8 cellular contexts compared by ENCODE assay signal in genomic region chr9:113222482-113222841, GRCh38. TPM values are rescaled to one million over a fixed set of nuclear protein-coding genes. Genes with fewer than 3 reads are reported as not detected.
DNase-seq lines count a peak whose midpoint lies in the region; ATAC-seq, FAIRE-seq and TF ChIP-seq lines count a peak whose summit lies in the region.

No MANE protein-coding gene starts in this region.

- H3K9me1 ChIP-seq in K562 (ENCODE audit: control insufficient read depth, insufficient read depth, low read length), result no peaks in the 10 kb centered on the region

- peaks cover 6 to 24% of the 10 kb centered on the region in 2 experiments; a peak in 3 of 5 replicates for H3K4me1 ChIP-seq in K562 (replicated peaks in 1 of 2; ENCODE audit: control insufficient read depth in 2 of 2, insufficient read depth in 2 of 2, low read length in 2 of 2)

- CTCF ChIA-PET in K562 (lab: Yijun Ruan, JAX; ENCODE audit: low intra/inter-chr PET ratio), result no interaction called here

- 0 out of 2 replicates have a peak, but pooled peaks cover 2% of the 10 kb centered on the region for H4K20me1 ChIP-seq in K562 (replicated peaks; ENCODE audit: control insufficient read depth, insufficient read depth, low read length)

- no peak for TF ChIP-seq POLR2A in K562 (conservative IDR thresholded peaks at IDR 0.05)

- H3K27ac Mint-ChIP-seq in CD14-positive monocyte, result peak overlapping the region; percentile 11 to 97 (median 92)
- peak overlapping the region; percentile 99 for H3K27ac Mint-ChIP-seq in mesothelial cell of epicardium

- H3K27me3 Mint-ChIP-seq in CD14-positive monocyte (ENCODE audit: low read depth in 3 of 3), result no peaks in the 10 kb centered on the region
- no peaks in the 10 kb centered on the region for H3K27me3 Mint-ChIP-seq in mesothelial cell of epicardium (ENCODE audit: low read depth)

- no peak for TF ChIP-seq CTCF in CD14-positive monocyte (IDR thresholded peaks at IDR 0.05)
- TF ChIP-seq CTCF in K562 (IDR thresholded peaks at IDR 0.05 in 2 of 3, conservative IDR thresholded peaks at IDR 0.05 in 1 of 3; ENCODE audit: insufficient read depth in 2 of 3, low read depth in 1 of 3, low read length in 3 of 3), result no peak
- no peak for TF ChIP-seq CTCF in mesothelial cell of epicardium (IDR thresholded peaks at IDR 0.05; ENCODE audit: unreplicated experiment)

- TF ChIP-seq EP300 in K562 (IDR thresholded peaks at IDR 0.05; ENCODE audit: low read length), result peak; percentile 37; the same call in 1 of the 2 replicates

- H3K9me3 Mint-ChIP-seq in CD14-positive monocyte (peaks cover 0 to 3% (median 0%) of the 10 kb centered on the region in 7 donors), mesothelial cell of epicardium (no peaks in the 10 kb centered on the region)

- peak; percentile 73 for FAIRE-seq in K562 (lab: Jason Lieb, UNC)

- H3K27ac ChIP-seq in K562 (ENCODE audit: extremely low read depth, low read depth, low read length), result peak overlapping the region; percentile 69; the same call in 1 of the 3 replicates

- intact Hi-C loops in CD14-positive monocyte (cut with micrococcal nuclease) (no loop called here), K562 (cut with micrococcal nuclease) (no loop called here)

- peak overlapping the region; percentile 95 for H3K4me2 ChIP-seq in K562 (ENCODE audit: insufficient read depth, low read length)

- H3K9ac ChIP-seq in K562 (ENCODE audit: insufficient read depth in 1 of 2, low read depth in 2 of 2, low read length in 2 of 2), result peak overlapping the region; percentile 79 to 91; a peak in 3 of 4 replicates

- no peaks in the 10 kb centered on the region for H3K9me3 ChIP-seq in K562 (replicated peaks; ENCODE audit: control insufficient read depth, insufficient read depth, low read depth, low read length)

- ATAC-seq in K562, result peak; percentile 29
- no peak for ATAC-seq in GM21526 (IDR thresholded peaks at IDR 0.05; ENCODE audit: low FRiP score, unreplicated experiment)
- ATAC-seq in GM19455 (IDR thresholded peaks at IDR 0.05; ENCODE audit: unreplicated experiment), result no peak

- TF ChIP-seq RAD21 in K562 (CRISPR knock-in tag; conservative IDR thresholded peaks at IDR 0.05 in 1 of 2, IDR thresholded peaks at IDR 0.05 in 1 of 2), result no peak

- H3K36me3 Mint-ChIP-seq in CD14-positive monocyte (peaks cover 13 to 18% of the 10 kb centered on the region in 2 donors), mesothelial cell of epicardium (peaks cover 6% of the 10 kb centered on the region)

- H3K4me3 ChIP-seq in K562, result peak overlapping the region; percentile 76

- BruUV-seq in K562 (replicated peaks; lab: Mats Ljungman, UMichigan), result no TSS peak

- H2AFZ ChIP-seq in K562 (ENCODE audit: low read depth, low read length), result no peak overlapping the region

- POLR2A ChIA-PET in K562 (lab: Yijun Ruan, JAX), result interaction anchor here (0.6 to 2.9 kb wide), 9 partner anchors 10 to 844 kb away, joined by 3 to 23 read pairs (median 5); partner anchors contain the start of genes CDC26 and PRPF4

- DNase-seq in CD14-positive monocyte (ENCODE audit: low spot score), result no peak
- peak; percentile 21 for DNase-seq in KBM-7
- DNase-seq in K562 (ENCODE audit: extremely low read depth in 1 of 4, low spot score in 3 of 4), result peak in 2 of 4 experiments; percentile 77 to 78
- DNase-seq in mesothelial cell of epicardium (ENCODE audit: low spot score in 2 of 2, unreplicated experiment in 2 of 2), result no peak
- DNase-seq in NCI-H1417 treated with DMSO at 0.1 percent for 48 hours (lab: John Stamatoyannopoulos, UW), result no peak
- no peak for DNase-seq in NCI-H1436 treated with DMSO at 0.1 percent for 48 hours (lab: John Stamatoyannopoulos, UW)

- H3K4me1 Mint-ChIP-seq in CD14-positive monocyte (peaks cover 67% of the 10 kb centered on the region), mesothelial cell of epicardium (peaks cover 38% of the 10 kb centered on the region)

- peak overlapping the region; percentile 93 to 94 for H3K4me3 Mint-ChIP-seq in CD14-positive monocyte
- H3K4me3 Mint-ChIP-seq in mesothelial cell of epicardium, result peak overlapping the region; percentile 99

- WGBS in K562 (ENCODE audit: insufficient coverage, low coverage, missing lambda C conversion rate), result 2% methylated on average over 5 of the region's 5 CpGs

- in situ Hi-C loops in KBM-7 (cut with MboI; ENCODE audit: low pct_unique_long_range_greater_than_20kb, low sequenced_read_pairs) (no loop called here), K562 (cut with MboI) (no loop called here)

- peaks cover 25% of the 10 kb centered on the region; the same call in 1 of the 3 replicates for H3K36me3 ChIP-seq in K562 (ENCODE audit: control insufficient read depth, insufficient read depth, low read length)

- no peaks in the 10 kb centered on the region for H3K27me3 ChIP-seq in K562 (ENCODE audit: control insufficient read depth in 2 of 2, insufficient read depth in 2 of 2, low read length in 2 of 2)

- peaks cover 72% of the 10 kb centered on the region for H3K79me2 ChIP-seq in K562 (ENCODE audit: control insufficient read depth, insufficient read depth, low read length)

RNA-seq across cellular contexts. Expression of gene SLC31A1, which starts 1.1 kb away (rescaled TPM):
- polyA plus RNA-seq in CD14-positive monocyte, result 10 to 100 TPM; 38.8 to 49.0 TPM
- 27.5 and 46.2 TPM in 2 replicates for total RNA-seq in K562 (2011; cell fraction: chromatin; rRNA removed; ENCODE audit: low replicate concordance)
- total RNA-seq in K562 (2011; cell fraction: nucleolus; rRNA removed), result 29.9 and 34.7 TPM in 2 replicates
- 63.7 and 98.0 TPM in 2 replicates for total RNA-seq in K562 (2011; cell fraction: nucleoplasm; rRNA removed)
- 15.4 and 17.2 TPM in 2 replicates for total RNA-seq in K562 (2014; rRNA removed)
- total RNA-seq in K562 (2014; rRNA removed; fragmentation: Illumina TruSeq; extraction: Trizol), result 28.6 and 29.9 TPM in 2 replicates
- total RNA-seq in K562 (2015; rRNA removed; fragmentation: Illumina TruSeq; extraction: Trizol), result 17.3 and 19.7 TPM in 2 replicates
- 25.8 and 25.9 TPM in 2 replicates for total RNA-seq in K562 (2021)
- polyA plus RNA-seq in K562 (2011; rRNA removed), result 39.3 and 40.7 TPM in 2 replicates
- 23.0 and 45.3 TPM in 2 replicates for polyA plus RNA-seq in K562 (2011; cell fraction: cytosol; rRNA removed)
- polyA plus RNA-seq in K562 (2011; cell fraction: nucleus; rRNA removed), result 5.1 and 7.0 TPM in 2 replicates
- 28.0 and 65.7 TPM in 2 replicates for polyA plus RNA-seq in K562 (2012)
- 32.0 and 34.6 TPM in 2 replicates for polyA plus RNA-seq in K562 (2014; fragmentation: Illumina TruSeq; extraction: Trizol)
- 10 to 100 TPM; 21.7 to 30.7 TPM for polyA plus RNA-seq in K562 (2014; fragmentation: Nextera tagmentation; extraction: Ambion mirVana)
- 19.7 and 25.4 TPM in 2 replicates for polyA plus RNA-seq in K562 (2014; rRNA removed)
- 41.4 and 42.7 TPM in 2 replicates for polyA minus RNA-seq in K562 (2011; rRNA and poly(A)+ RNA removed)
- polyA minus RNA-seq in K562 (2011; cell fraction: cytosol; rRNA and poly(A)+ RNA removed), result 14.0 and 17.5 TPM in 2 replicates
- 7.4 and 12.8 TPM in 2 replicates for polyA minus RNA-seq in K562 (2011; cell fraction: nucleus; rRNA and poly(A)+ RNA removed)
- 22.3 to 23.8 TPM (median 22.6 TPM) in 3 replicates for total RNA-seq in mesothelial cell of epicardium

RNA-seq across cellular contexts. Expression of gene FKBP15, which starts 1.4 kb away (rescaled TPM):
- polyA plus RNA-seq in CD14-positive monocyte (10 to 100 TPM; 32.3 to 55.7 TPM), K562 (2011; rRNA removed) (38.0 and 45.2 TPM in 2 replicates), K562 (2014; fragmentation: Illumina TruSeq; extraction: Trizol) (19.5 and 23.2 TPM in 2 replicates), K562 (2014; fragmentation: Nextera tagmentation; extraction: Ambion mirVana) (10 to 100 TPM in 1 of 2 experiments, 1 to 10 TPM in 1; 8.7 to 15.3 TPM), K562 (2014; rRNA removed) (17.9 and 18.9 TPM in 2 replicates)
- total RNA-seq in K562 (2011; cell fraction: chromatin; rRNA removed; ENCODE audit: low replicate concordance), result 86.3 and 101 TPM in 2 replicates
- total RNA-seq in K562 (2011; cell fraction: nucleolus; rRNA removed), result 43.7 and 47.4 TPM in 2 replicates
- total RNA-seq in K562 (2011; cell fraction: nucleoplasm; rRNA removed), result 73.0 and 105 TPM in 2 replicates
- total RNA-seq in K562 (2014; rRNA removed) (15.2 and 18.3 TPM in 2 replicates), K562 (2014; rRNA removed; fragmentation: Illumina TruSeq; extraction: Trizol) (16.3 and 18.1 TPM in 2 replicates), K562 (2015; rRNA removed; fragmentation: Illumina TruSeq; extraction: Trizol) (20.1 and 21.6 TPM in 2 replicates), K562 (2021) (17.9 and 18.9 TPM in 2 replicates), mesothelial cell of epicardium (28.2 to 30.0 TPM (median 28.4 TPM) in 3 replicates)
- 23.5 and 35.7 TPM in 2 replicates for polyA plus RNA-seq in K562 (2011; cell fraction: cytosol; rRNA removed)
- 119 and 124 TPM in 2 replicates for polyA plus RNA-seq in K562 (2011; cell fraction: nucleus; rRNA removed)
- polyA plus RNA-seq in K562 (2012), result 15.5 and 15.7 TPM in 2 replicates
- polyA minus RNA-seq in K562 (2011; rRNA and poly(A)+ RNA removed), result 63.8 and 69.0 TPM in 2 replicates
- polyA minus RNA-seq in K562 (2011; cell fraction: cytosol; rRNA and poly(A)+ RNA removed), result 13.3 and 21.6 TPM in 2 replicates
- 63.8 and 108 TPM in 2 replicates for polyA minus RNA-seq in K562 (2011; cell fraction: nucleus; rRNA and poly(A)+ RNA removed)

RNA-seq across cellular contexts. Expression of gene CDC26, which starts 52.9 kb away (rescaled TPM):
- polyA plus RNA-seq in CD14-positive monocyte (10 to 100 TPM; 77.8 to 87.8 TPM), K562 (2011; rRNA removed) (30.1 and 42.9 TPM in 2 replicates), K562 (2014; fragmentation: Illumina TruSeq; extraction: Trizol) (69.5 and 76.9 TPM in 2 replicates), K562 (2014; fragmentation: Nextera tagmentation; extraction: Ambion mirVana) (100 to 1,000 TPM; 132 to 147 TPM), K562 (2014; rRNA removed) (57.4 and 64.6 TPM in 2 replicates)
- 6.0 and 15.5 TPM in 2 replicates for total RNA-seq in K562 (2011; cell fraction: chromatin; rRNA removed; ENCODE audit: low replicate concordance)
- 3.7 and 4.7 TPM in 2 replicates for total RNA-seq in K562 (2011; cell fraction: nucleolus; rRNA removed)
- total RNA-seq in K562 (2011; cell fraction: nucleoplasm; rRNA removed), result 6.2 and 8.5 TPM in 2 replicates
- total RNA-seq in K562 (2014; rRNA removed) (38.9 and 49.8 TPM in 2 replicates), K562 (2014; rRNA removed; fragmentation: Illumina TruSeq; extraction: Trizol) (60.0 and 61.5 TPM in 2 replicates), K562 (2015; rRNA removed; fragmentation: Illumina TruSeq; extraction: Trizol) (63.9 and 65.3 TPM in 2 replicates), K562 (2021) (33.0 TPM in 2 replicates), mesothelial cell of epicardium (25.3 to 27.7 TPM (median 27.0 TPM) in 3 replicates)
- 7.1 and 20.4 TPM in 2 replicates for polyA plus RNA-seq in K562 (2011; cell fraction: cytosol; rRNA removed)
- 9.9 and 13.4 TPM in 2 replicates for polyA plus RNA-seq in K562 (2011; cell fraction: nucleus; rRNA removed)
- 24.7 and 64.4 TPM in 2 replicates for polyA plus RNA-seq in K562 (2012)
- polyA minus RNA-seq in K562 (2011; rRNA and poly(A)+ RNA removed), result 29.1 and 33.8 TPM in 2 replicates
- 6.0 and 11.5 TPM in 2 replicates for polyA minus RNA-seq in K562 (2011; cell fraction: cytosol; rRNA and poly(A)+ RNA removed)
- polyA minus RNA-seq in K562 (2011; cell fraction: nucleus; rRNA and poly(A)+ RNA removed), result 3.5 and 8.0 TPM in 2 replicates

RNA-seq across cellular contexts. Expression of gene PRPF4, which starts 53.0 kb away (rescaled TPM):
- polyA plus RNA-seq in CD14-positive monocyte (10 to 100 TPM; 22.1 to 23.8 TPM), K562 (2011; rRNA removed) (18.3 and 26.1 TPM in 2 replicates), K562 (2014; fragmentation: Illumina TruSeq; extraction: Trizol) (44.7 and 49.8 TPM in 2 replicates), K562 (2014; fragmentation: Nextera tagmentation; extraction: Ambion mirVana) (10 to 100 TPM; 25.8 to 66.0 TPM), K562 (2014; rRNA removed) (29.5 and 30.2 TPM in 2 replicates)
- 40.6 and 50.9 TPM in 2 replicates for total RNA-seq in K562 (2011; cell fraction: chromatin; rRNA removed; ENCODE audit: low replicate concordance)
- 20.5 and 23.0 TPM in 2 replicates for total RNA-seq in K562 (2011; cell fraction: nucleolus; rRNA removed)
- total RNA-seq in K562 (2011; cell fraction: nucleoplasm; rRNA removed), result 26.3 and 27.7 TPM in 2 replicates
- total RNA-seq in K562 (2014; rRNA removed) (36.2 and 39.8 TPM in 2 replicates), K562 (2014; rRNA removed; fragmentation: Illumina TruSeq; extraction: Trizol) (42.4 and 45.0 TPM in 2 replicates), K562 (2015; rRNA removed; fragmentation: Illumina TruSeq; extraction: Trizol) (52.7 and 53.2 TPM in 2 replicates), K562 (2021) (36.1 and 36.7 TPM in 2 replicates), mesothelial cell of epicardium (27.8 to 29.4 TPM (median 29.2 TPM) in 3 replicates)
- polyA plus RNA-seq in K562 (2011; cell fraction: cytosol; rRNA removed), result 19.0 and 20.2 TPM in 2 replicates
- polyA plus RNA-seq in K562 (2011; cell fraction: nucleus; rRNA removed), result 15.4 and 18.4 TPM in 2 replicates
- 26.0 and 38.2 TPM in 2 replicates for polyA plus RNA-seq in K562 (2012)
- polyA minus RNA-seq in K562 (2011; rRNA and poly(A)+ RNA removed), result 19.3 and 21.5 TPM in 2 replicates
- polyA minus RNA-seq in K562 (2011; cell fraction: cytosol; rRNA and poly(A)+ RNA removed), result 17.4 and 19.7 TPM in 2 replicates
- 9.0 and 15.3 TPM in 2 replicates for polyA minus RNA-seq in K562 (2011; cell fraction: nucleus; rRNA and poly(A)+ RNA removed)
